Comparison of ENCODE assay signal across 9 cellular contexts in genomic region chr15:64740361-64741170, GRCh38. TPM values are rescaled to one million over a fixed set of nuclear protein-coding genes. Genes with fewer than 3 reads are reported as not detected.
DNase-seq lines count a peak whose midpoint lies in the region; ATAC-seq and TF ChIP-seq lines count a peak whose summit lies in the region.
"Had no signal": no experiment of that assay in that cellular context is flagged by ENCODE, and none has a peak within 500 bp of the region (broad histone marks: within the 10 kb centered on the region; RNA-seq: fewer than 3 reads in every experiment).

No MANE protein-coding gene starts in this region.

- H3K27ac ChIP-seq in MM.1S (ENCODE audit: low read length), result no peak overlapping the region
- peak overlapping the region; percentile 24 for H3K27ac ChIP-seq in colonic mucosa
- H3K27ac ChIP-seq in muscle layer of colon (ENCODE audit: low read depth, low read length), result peak overlapping the region; percentile 97

- no peaks in the 10 kb centered on the region for H3K36me3 ChIP-seq in MM.1S (replicated peaks; ENCODE audit: insufficient read depth, low read length)
- no peaks in the 10 kb centered on the region for H3K36me3 ChIP-seq in colonic mucosa
- peaks cover 8% of the 10 kb centered on the region for H3K36me3 ChIP-seq in muscle layer of colon (ENCODE audit: insufficient read depth, low read length)

- no peak overlapping the region for H3K4me2 ChIP-seq in MM.1S (ENCODE audit: low read depth, low read length)

- no peaks in the 10 kb centered on the region for H3K9me3 Mint-ChIP-seq in immature natural killer cell
- H3K9me3 Mint-ChIP-seq: activated CD4-positive, alpha-beta memory T cell treated with anti-CD3 and anti-CD28 coated beads for 36 hours had no signal

- no peaks in the 10 kb centered on the region for H3K4me1 Mint-ChIP-seq in immature natural killer cell

- ATAC-seq in GM19395 (IDR thresholded peaks at IDR 0.05; ENCODE audit: unreplicated experiment) (no peak), GM19397 (IDR thresholded peaks at IDR 0.05; ENCODE audit: unreplicated experiment) (no peak)

- no peak overlapping the region for H3K4me3 Mint-ChIP-seq in immature natural killer cell
- H3K4me3 Mint-ChIP-seq: activated CD4-positive, alpha-beta memory T cell treated with anti-CD3 and anti-CD28 coated beads for 36 hours had no signal

- TF ChIP-seq CTCF in MM.1S (IDR thresholded peaks at IDR 0.05; ENCODE audit: low read length) (peak; percentile 21), colonic mucosa (IDR thresholded peaks at IDR 0.05) (no peak)

- intact Hi-C loops in colonic mucosa (cut with DNase I), result no loop called here

- H3K27ac Mint-ChIP-seq in immature natural killer cell, result no peak overlapping the region
- H3K27ac Mint-ChIP-seq: activated CD4-positive, alpha-beta memory T cell treated with anti-CD3 and anti-CD28 coated beads for 36 hours had no signal

- peaks cover 0 to 12% (median 4%) of the 10 kb centered on the region in 3 donors for H3K27me3 Mint-ChIP-seq in immature natural killer cell (ENCODE audit: low read depth in 3 of 3)
- H3K27me3 Mint-ChIP-seq: activated CD4-positive, alpha-beta memory T cell treated with anti-CD3 and anti-CD28 coated beads for 36 hours had no signal

- H4K20me1 ChIP-seq in MM.1S (ENCODE audit: insufficient read depth, low read length), result no peaks in the 10 kb centered on the region

- H3K27me3 ChIP-seq in MM.1S (replicated peaks; ENCODE audit: insufficient read depth, low read length) (no peaks in the 10 kb centered on the region), colonic mucosa (no peaks in the 10 kb centered on the region), muscle layer of colon (ENCODE audit: control insufficient read depth in 1 of 2, insufficient read depth in 2 of 2, low read length in 2 of 2) (no peaks in the 10 kb centered on the region)

- H3K79me2 ChIP-seq in MM.1S (ENCODE audit: low read length), result no peaks in the 10 kb centered on the region

- peak; percentile 74 for DNase-seq in D341Med (ENCODE audit: low spot score)
- DNase-seq in MM.1S, result peak; percentile 22
- DNase-seq in colonic mucosa, result peak; percentile 48
- no peak for DNase-seq in immature natural killer cell
- no peak for DNase-seq in NCI-H2081 (lab: John Stamatoyannopoulos, UW)
- DNase-seq: activated CD4-positive, alpha-beta memory T cell treated with anti-CD3 and anti-CD28 coated beads for 36 hours had no signal

- no peaks in the 10 kb centered on the region for H3K36me3 Mint-ChIP-seq in immature natural killer cell
- H3K36me3 Mint-ChIP-seq: activated CD4-positive, alpha-beta memory T cell treated with anti-CD3 and anti-CD28 coated beads for 36 hours had no signal

- H3K9me3 ChIP-seq in MM.1S (replicated peaks; ENCODE audit: insufficient read depth, low read length) (no peaks in the 10 kb centered on the region), colonic mucosa (no peaks in the 10 kb centered on the region), muscle layer of colon (ENCODE audit: low read length) (no peaks in the 10 kb centered on the region)

- H3K9me2 ChIP-seq in MM.1S (replicated peaks; ENCODE audit: insufficient read depth, low read length), result no peaks in the 10 kb centered on the region

- H3K4me1 ChIP-seq in MM.1S (ENCODE audit: low read length) (no peaks in the 10 kb centered on the region), colonic mucosa (no peaks in the 10 kb centered on the region), muscle layer of colon (ENCODE audit: insufficient read depth, low read length) (peaks cover 60% of the 10 kb centered on the region)

- no peak overlapping the region for H3K4me3 ChIP-seq in MM.1S (ENCODE audit: low read length)
- H3K4me3 ChIP-seq in colonic mucosa, result no peak overlapping the region
- peak overlapping the region; percentile 7 to 43 for H3K4me3 ChIP-seq in muscle layer of colon (ENCODE audit: low read depth in 1 of 2, low read length in 2 of 2)

- H2AFZ ChIP-seq in MM.1S (ENCODE audit: low read length), result no peak overlapping the region

- H3F3A ChIP-seq in MM.1S (ENCODE audit: insufficient read depth, low read length), result no peaks in the 10 kb centered on the region

- H3K9ac ChIP-seq in MM.1S (ENCODE audit: low read length) (no peak overlapping the region), colonic mucosa (ENCODE audit: low read depth in 2 of 2, low read length in 2 of 2) (peak overlapping the region in 1 of 2 donors; percentile 50), muscle layer of colon (ENCODE audit: low read length) (peak overlapping the region; percentile 6)

RNA-seq across cellular contexts. Expression of gene RBPMS2, which starts 34.8 kb away (rescaled TPM):
- 10 to 100 TPM in 1 of 2 donors, 1 to 10 TPM in 1; 1.3 to 14.5 TPM for total RNA-seq in colonic mucosa
- polyA plus RNA-seq in immature natural killer cell, result 1 to 10 TPM in 2 of 3 donors, under 1 TPM in 1; 0.22 to 2.9 (median 1.2) TPM

Comparison
In these comparisons a context has a peak if more than half of its experiments do, and no peak if none do; other contexts are left out.
1. DNase-seq: peak in D341Med (single experiment), MM.1S (single experiment) and colonic mucosa (single experiment); none in immature natural killer cell (0 of 3) and NCI-H2081 (0 of 2).
2. H3K4me3 ChIP-seq: peak in muscle layer of colon (2 of 2); none in MM.1S (single experiment) and colonic mucosa (single experiment).